Comparison of ENCODE assay signal across 1 cellular context in genomic region chr6:837380-837779, GRCh38.
A peak's percentile ranks its signal among the peaks of the same experiment; 100 is the strongest.
TF ChIP-seq lines count a peak whose summit lies in the region.

No MANE protein-coding gene starts in this region.

TF ChIP-seq in HepG2, 621 proteins besides CTCF, POLR2A, EP300 and RAD21 (continued from another document and continues in another):
- TF ChIP-seq, protein P1, sequence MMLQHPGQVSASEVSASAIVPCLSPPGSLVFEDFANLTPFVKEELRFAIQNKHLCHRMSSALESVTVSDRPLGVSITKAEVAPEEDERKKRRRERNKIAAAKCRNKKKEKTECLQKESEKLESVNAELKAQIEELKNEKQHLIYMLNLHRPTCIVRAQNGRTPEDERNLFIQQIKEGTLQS (CRISPR knock-in tag; IDR thresholded peaks at IDR 0.05) = no peak
- TF ChIP-seq ZSCAN21 (CRISPR knock-in tag; IDR thresholded peaks at IDR 0.05; ENCODE audit: borderline replicate concordance) (no peak), HNRNPUL1 (IDR thresholded peaks at IDR 0.05; ENCODE audit: low read depth, low read length) (no peak), ZNF253 (CRISPR knock-in tag; IDR thresholded peaks at IDR 0.05; ENCODE audit: borderline replicate concordance) (no peak), TCF12 (IDR thresholded peaks at IDR 0.05) (no peak), TCF12 (CRISPR knock-in tag; IDR thresholded peaks at IDR 0.05) (no peak), MYPOP (CRISPR knock-in tag; IDR thresholded peaks at IDR 0.05) (no peak), KLF6 (CRISPR knock-in tag; IDR thresholded peaks at IDR 0.05) (peak; percentile 12; the same call in 1 of the 2 replicates), ARID2 (CRISPR knock-in tag; IDR thresholded peaks at IDR 0.05; ENCODE audit: borderline replicate concordance) (no peak), NAIF1 (CRISPR knock-in tag; IDR thresholded peaks at IDR 0.05; ENCODE audit: borderline replicate concordance) (no peak), ZNF12 (CRISPR knock-in tag; IDR thresholded peaks at IDR 0.05) (peak; percentile 56; the same call in 1 of the 2 replicates), CREB1 (IDR thresholded peaks at IDR 0.05) (peak; percentile 75), CREB1 (CRISPR knock-in tag; IDR thresholded peaks at IDR 0.05) (peak; percentile 75), ZNF761 (CRISPR knock-in tag; conservative IDR thresholded peaks at IDR 0.05) (no peak), ZNF543 (CRISPR knock-in tag; IDR thresholded peaks at IDR 0.05) (no peak), ZNF569 (CRISPR knock-in tag; IDR thresholded peaks at IDR 0.05; ENCODE audit: borderline replicate concordance) (no peak), CBX5 (CRISPR knock-in tag; IDR thresholded peaks at IDR 0.05; ENCODE audit: borderline replicate concordance) (no peak), ZNF468 (CRISPR knock-in tag; IDR thresholded peaks at IDR 0.05) (no peak), THAP11 (CRISPR knock-in tag; IDR thresholded peaks at IDR 0.05) (peak; percentile 53; the same call in 1 of the 2 replicates), IKZF4 (CRISPR knock-in tag; IDR thresholded peaks at IDR 0.05; ENCODE audit: borderline replicate concordance, low read depth, not compliant biosample characterization) (no peak), ZNF180 (CRISPR knock-in tag; IDR thresholded peaks at IDR 0.05; ENCODE audit: borderline replicate concordance, low read depth) (no peak), KDM5A (IDR thresholded peaks at IDR 0.05; ENCODE audit: borderline replicate concordance, low read length) (no peak), TRIM22 (IDR thresholded peaks at IDR 0.05) (no peak), ATF7 (IDR thresholded peaks at IDR 0.05) (peak; percentile 9; the same call in 1 of the 2 replicates), ATF7 (CRISPR knock-in tag; IDR thresholded peaks at IDR 0.05) (no peak), NONO (IDR thresholded peaks at IDR 0.05) (no peak), NONO (CRISPR knock-in tag; conservative IDR thresholded peaks at IDR 0.05) (no peak), CSRNP1 (CRISPR knock-in tag; IDR thresholded peaks at IDR 0.05) (no peak), KLF16 (CRISPR knock-in tag; IDR thresholded peaks at IDR 0.05) (peak in 1 of 2 experiments; percentile 72; a peak in 2 of 4 replicates), NR2F6 (IDR thresholded peaks at IDR 0.05) (0 out of 2 replicates have a peak, but pooled peaks have one; percentile 19), NR2F6 (CRISPR knock-in tag; IDR thresholded peaks at IDR 0.05) (no peak), SAP130 (CRISPR knock-in tag; IDR thresholded peaks at IDR 0.05; ENCODE audit: low read depth) (0 out of 2 replicates have a peak, but pooled peaks have one; percentile 19), MTF2 (CRISPR knock-in tag; IDR thresholded peaks at IDR 0.05; ENCODE audit: borderline replicate concordance) (no peak), CAMTA2 (CRISPR knock-in tag; IDR thresholded peaks at IDR 0.05; ENCODE audit: borderline replicate concordance) (no peak), E2F2 (CRISPR knock-in tag; IDR thresholded peaks at IDR 0.05; ENCODE audit: borderline replicate concordance) (no peak), SIN3A (IDR thresholded peaks at IDR 0.05; ENCODE audit: borderline replicate concordance, low read depth, low read length) (no peak), NFYB (CRISPR knock-in tag; IDR thresholded peaks at IDR 0.05) (no peak), FOXP4 (CRISPR knock-in tag; IDR thresholded peaks at IDR 0.05) (no peak), ZBTB25 (CRISPR knock-in tag; IDR thresholded peaks at IDR 0.05) (peak; percentile 45; the same call in 1 of the 2 replicates), SOX6 (IDR thresholded peaks at IDR 0.05) (no peak), SOX6 (CRISPR knock-in tag; IDR thresholded peaks at IDR 0.05) (peak; percentile 40; the same call in 1 of the 2 replicates), ZBTB26 (CRISPR knock-in tag; IDR thresholded peaks at IDR 0.05; ENCODE audit: borderline replicate concordance) (no peak), ZNF501 (CRISPR knock-in tag; IDR thresholded peaks at IDR 0.05) (no peak), GATAD2A (CRISPR knock-in tag; IDR thresholded peaks at IDR 0.05) (peak; percentile 87), HDAC2 (CRISPR knock-in tag; IDR thresholded peaks at IDR 0.05) (no peak), NR2C2 (CRISPR knock-in tag; IDR thresholded peaks at IDR 0.05; ENCODE audit: borderline replicate concordance) (peak; percentile 47; the same call in 1 of the 2 replicates)
- TF ChIP-seq, protein P2, sequence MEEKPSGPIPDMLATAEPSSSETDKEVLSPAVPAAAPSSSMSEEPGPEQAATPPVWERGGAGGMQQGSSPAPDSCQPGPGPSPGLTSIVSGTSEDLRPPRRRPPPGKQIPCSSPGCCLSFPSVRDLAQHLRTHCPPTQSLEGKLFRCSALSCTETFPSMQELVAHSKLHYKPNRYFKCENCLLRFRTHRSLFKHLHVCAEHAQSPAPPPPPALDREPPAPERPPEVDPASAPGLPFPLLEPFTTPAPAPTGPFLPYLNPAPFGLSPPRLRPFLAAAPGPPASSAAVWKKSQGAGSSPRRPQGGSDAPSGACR (CRISPR knock-in tag; IDR thresholded peaks at IDR 0.05) = no peak
- TF ChIP-seq, protein P3, sequence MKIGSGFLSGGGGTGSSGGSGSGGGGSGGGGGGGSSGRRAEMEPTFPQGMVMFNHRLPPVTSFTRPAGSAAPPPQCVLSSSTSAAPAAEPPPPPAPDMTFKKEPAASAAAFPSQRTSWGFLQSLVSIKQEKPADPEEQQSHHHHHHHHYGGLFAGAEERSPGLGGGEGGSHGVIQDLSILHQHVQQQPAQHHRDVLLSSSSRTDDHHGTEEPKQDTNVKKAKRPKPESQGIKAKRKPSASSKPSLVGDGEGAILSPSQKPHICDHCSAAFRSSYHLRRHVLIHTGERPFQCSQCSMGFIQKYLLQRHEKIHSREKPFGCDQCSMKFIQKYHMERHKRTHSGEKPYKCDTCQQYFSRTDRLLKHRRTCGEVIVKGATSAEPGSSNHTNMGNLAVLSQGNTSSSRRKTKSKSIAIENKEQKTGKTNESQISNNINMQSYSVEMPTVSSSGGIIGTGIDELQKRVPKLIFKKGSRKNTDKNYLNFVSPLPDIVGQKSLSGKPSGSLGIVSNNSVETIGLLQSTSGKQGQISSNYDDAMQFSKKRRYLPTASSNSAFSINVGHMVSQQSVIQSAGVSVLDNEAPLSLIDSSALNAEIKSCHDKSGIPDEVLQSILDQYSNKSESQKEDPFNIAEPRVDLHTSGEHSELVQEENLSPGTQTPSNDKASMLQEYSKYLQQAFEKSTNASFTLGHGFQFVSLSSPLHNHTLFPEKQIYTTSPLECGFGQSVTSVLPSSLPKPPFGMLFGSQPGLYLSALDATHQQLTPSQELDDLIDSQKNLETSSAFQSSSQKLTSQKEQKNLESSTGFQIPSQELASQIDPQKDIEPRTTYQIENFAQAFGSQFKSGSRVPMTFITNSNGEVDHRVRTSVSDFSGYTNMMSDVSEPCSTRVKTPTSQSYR (CRISPR knock-in tag; IDR thresholded peaks at IDR 0.05; ENCODE audit: borderline replicate concordance) = no peak
- TF ChIP-seq, protein P4, sequence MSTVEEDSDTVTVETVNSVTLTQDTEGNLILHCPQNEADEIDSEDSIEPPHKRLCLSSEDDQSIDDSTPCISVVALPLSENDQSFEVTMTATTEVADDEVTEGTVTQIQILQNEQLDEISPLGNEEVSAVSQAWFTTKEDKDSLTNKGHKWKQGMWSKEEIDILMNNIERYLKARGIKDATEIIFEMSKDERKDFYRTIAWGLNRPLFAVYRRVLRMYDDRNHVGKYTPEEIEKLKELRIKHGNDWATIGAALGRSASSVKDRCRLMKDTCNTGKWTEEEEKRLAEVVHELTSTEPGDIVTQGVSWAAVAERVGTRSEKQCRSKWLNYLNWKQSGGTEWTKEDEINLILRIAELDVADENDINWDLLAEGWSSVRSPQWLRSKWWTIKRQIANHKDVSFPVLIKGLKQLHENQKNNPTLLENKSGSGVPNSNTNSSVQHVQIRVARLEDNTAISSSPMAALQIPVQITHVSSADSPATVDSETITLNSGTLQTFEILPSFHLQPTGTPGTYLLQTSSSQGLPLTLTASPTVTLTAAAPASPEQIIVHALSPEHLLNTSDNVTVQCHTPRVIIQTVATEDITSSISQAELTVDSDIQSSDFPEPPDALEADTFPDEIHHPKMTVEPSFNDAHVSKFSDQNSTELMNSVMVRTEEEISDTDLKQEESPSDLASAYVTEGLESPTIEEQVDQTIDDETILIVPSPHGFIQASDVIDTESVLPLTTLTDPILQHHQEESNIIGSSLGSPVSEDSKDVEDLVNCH (CRISPR knock-in tag; IDR thresholded peaks at IDR 0.05) = no peak
- TF ChIP-seq, protein P5, sequence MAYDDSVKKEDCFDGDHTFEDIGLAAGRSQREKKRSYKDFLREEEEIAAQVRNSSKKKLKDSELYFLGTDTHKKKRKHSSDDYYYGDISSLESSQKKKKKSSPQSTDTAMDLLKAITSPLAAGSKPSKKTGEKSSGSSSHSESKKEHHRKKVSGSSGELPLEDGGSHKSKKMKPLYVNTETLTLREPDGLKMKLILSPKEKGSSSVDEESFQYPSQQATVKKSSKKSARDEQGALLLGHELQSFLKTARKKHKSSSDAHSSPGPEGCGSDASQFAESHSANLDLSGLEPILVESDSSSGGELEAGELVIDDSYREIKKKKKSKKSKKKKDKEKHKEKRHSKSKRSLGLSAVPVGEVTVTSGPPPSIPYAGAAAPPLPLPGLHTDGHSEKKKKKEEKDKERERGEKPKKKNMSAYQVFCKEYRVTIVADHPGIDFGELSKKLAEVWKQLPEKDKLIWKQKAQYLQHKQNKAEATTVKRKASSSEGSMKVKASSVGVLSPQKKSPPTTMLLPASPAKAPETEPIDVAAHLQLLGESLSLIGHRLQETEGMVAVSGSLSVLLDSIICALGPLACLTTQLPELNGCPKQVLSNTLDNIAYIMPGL (CRISPR knock-in tag; IDR thresholded peaks at IDR 0.05; ENCODE audit: borderline replicate concordance in 1 of 2, low read depth in 1 of 2) = no peak
